ENCODE assay signal across 8 cellular contexts in the genomic region with DNA sequence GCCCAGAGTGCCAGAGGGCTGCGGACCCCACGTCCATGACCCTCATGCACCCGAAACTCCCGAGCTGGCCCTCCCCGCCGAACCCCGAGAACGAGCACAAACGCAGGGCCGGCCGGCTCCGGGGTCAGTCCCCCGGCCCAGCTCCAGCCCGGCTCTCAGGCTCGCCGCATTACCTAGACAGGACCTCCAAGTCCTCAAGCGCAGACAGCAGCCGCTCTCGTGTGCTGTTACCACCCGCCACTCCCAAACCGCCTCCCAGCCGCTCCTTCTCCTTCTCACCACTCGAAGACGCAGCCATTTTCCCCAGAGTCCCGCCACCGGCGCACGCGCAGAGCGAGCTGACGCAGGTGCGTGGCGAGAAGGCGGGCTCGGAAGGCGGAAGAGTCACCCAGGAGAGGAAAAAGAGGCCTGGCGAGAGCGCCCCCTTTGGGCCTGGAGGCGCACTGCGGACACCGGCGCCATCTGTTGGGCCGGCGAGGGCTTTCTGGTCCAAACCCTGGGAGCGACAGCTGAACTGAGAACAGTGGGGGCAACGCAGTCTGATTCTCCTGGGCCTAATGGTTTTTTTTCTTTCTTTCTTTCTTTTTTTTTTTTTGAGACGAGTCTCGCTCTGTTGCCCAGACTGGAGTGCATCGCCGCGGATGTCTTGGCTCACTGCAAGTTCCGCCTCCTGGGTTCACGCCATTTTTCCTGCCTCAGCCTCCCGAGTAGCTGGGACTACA. TPM values are rescaled to one million over a fixed set of nuclear protein-coding genes. Genes with fewer than 3 reads are reported as not detected.
DNase-seq lines count a peak whose midpoint lies in the region; ATAC-seq lines count a peak whose summit lies in the region.

A gene with protein sequence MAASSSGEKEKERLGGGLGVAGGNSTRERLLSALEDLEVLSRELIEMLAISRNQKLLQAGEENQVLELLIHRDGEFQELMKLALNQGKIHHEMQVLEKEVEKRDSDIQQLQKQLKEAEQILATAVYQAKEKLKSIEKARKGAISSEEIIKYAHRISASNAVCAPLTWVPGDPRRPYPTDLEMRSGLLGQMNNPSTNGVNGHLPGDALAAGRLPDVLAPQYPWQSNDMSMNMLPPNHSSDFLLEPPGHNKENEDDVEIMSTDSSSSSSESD (minus strand): TSS at position 324 of the 722 bp plus-strand sequence. CDS start 26 bp downstream, at position 298.

- no peaks in the 10 kb centered on the region for H3K36me3 ChIP-seq in effector memory CD4-positive, alpha-beta T cell (ENCODE audit: control insufficient read depth, insufficient read depth, low read length)

- peak within 1 kb of the TSS; percentile 92 for H3K27ac ChIP-seq in effector memory CD4-positive, alpha-beta T cell (ENCODE audit: insufficient read depth, low read length, poor library complexity, severe bottlenecking)

- DNase-seq in COR-L47 (lab: John Stamatoyannopoulos, UW) (peak; percentile 86), HS-5 (ENCODE audit: low read depth) (peak; percentile 44), NK-92 (lab: John Stamatoyannopoulos, UW; ENCODE audit: unreplicated experiment) (peak; percentile 60), lung microvascular endothelial cell (ENCODE audit: low read depth in 2 of 2) (peak; percentile 95 to 96)
- DNase-seq in activated CD8-positive, alpha-beta memory T cell treated with anti-CD3 and anti-CD28 coated beads for 24 hours = peak; percentile 100
- peak; percentile 94 to 95 (median 94) for DNase-seq in effector memory CD4-positive, alpha-beta T cell
- peak; percentile 91 to 98 (median 93) for DNase-seq in stimulated activated CD4-positive, alpha-beta T cell treated with anti-CD3 and anti-CD28 coated beads, TNF-alpha, amount 100 ng/mL, for 48 hours (ENCODE audit: low read depth in 3 of 3)

- no peaks in the 10 kb centered on the region for H3K9me3 ChIP-seq in effector memory CD4-positive, alpha-beta T cell (ENCODE audit: control insufficient read depth, low read length)

- H3K27me3 ChIP-seq in effector memory CD4-positive, alpha-beta T cell (replicated peaks; ENCODE audit: control insufficient read depth, insufficient read depth, low read length, poor library complexity, severe bottlenecking) = no peaks in the 10 kb centered on the region

- peaks cover 17% of the 10 kb centered on the region for H3K4me1 ChIP-seq in effector memory CD4-positive, alpha-beta T cell (ENCODE audit: control insufficient read depth, insufficient read depth, low read length, poor library complexity, severe bottlenecking)

- H3K4me3 ChIP-seq in effector memory CD4-positive, alpha-beta T cell (ENCODE audit: insufficient read depth, low read depth, low read length, poor library complexity, severe bottlenecking) = peak within 1 kb of the TSS; percentile 95

- peak; percentile 84 for ATAC-seq in GM19468 (IDR thresholded peaks at IDR 0.05; ENCODE audit: extremely low read depth, unreplicated experiment)

RNA-seq across cellular contexts. Expression of the gene that starts here (rescaled TPM):
- 21.8 and 27.8 TPM in 2 replicates for total RNA-seq in lung microvascular endothelial cell

Comparison
In these comparisons a context has a peak if more than half of its experiments do, and no peak if none do; other contexts are left out.
1. Peak in every context shown above with its lines: DNase-seq, ATAC-seq, H3K4me3 ChIP-seq and H3K27ac ChIP-seq.
2. DNase-seq: peak in every context shown above with its lines; median percentile 100 in activated CD8-positive, alpha-beta memory T cell treated with anti-CD3 and anti-CD28 coated beads for 24 hours; 96 in lung microvascular endothelial cell; 94 in effector memory CD4-positive, alpha-beta T cell; 93 in stimulated activated CD4-positive, alpha-beta T cell treated with anti-CD3 and anti-CD28 coated beads, TNF-alpha, amount 100 ng/mL, for 48 hours; 86 in COR-L47; 60 in NK-92; 44 in HS-5.